23 cellular contexts compared by ENCODE assay signal in the genomic region with DNA sequence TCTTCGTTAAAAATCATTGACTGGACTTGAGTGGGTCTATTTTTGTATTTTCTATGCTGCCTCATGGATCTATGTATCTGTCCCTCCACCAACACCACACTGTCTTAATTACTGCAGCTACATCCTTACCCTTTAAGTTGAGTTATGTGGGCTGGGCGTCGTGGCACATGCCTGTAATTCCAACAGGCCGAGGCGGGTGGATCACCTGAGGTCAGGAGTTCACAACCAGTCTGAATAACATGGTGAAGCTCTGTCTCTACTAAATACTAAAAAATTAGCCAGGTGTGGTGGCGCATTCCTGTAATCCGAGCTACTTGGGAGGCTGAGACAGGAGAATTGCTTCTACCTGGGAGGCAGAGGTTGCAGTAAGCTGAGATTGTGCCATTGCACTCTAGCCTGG.
"Had no signal": no experiment of that assay in that cellular context is flagged by ENCODE, and none has a peak within 500 bp of the region (broad histone marks: within the 10 kb centered on the region; RNA-seq: fewer than 3 reads in every experiment).

No MANE protein-coding gene starts in this region.

- H3K4me3 ChIP-seq: heart right ventricle, hepatocyte, left ventricle myocardium inferior, lung, mucosa of descending colon, ovary, prostate gland, smooth muscle cell, stomach, testis, thyroid gland, transverse colon, upper lobe of right lung had no signal

- H3K27me3 Mint-ChIP-seq: naive thymus-derived CD4-positive, alpha-beta T cell; natural killer cell treated with Interleukin-12 subunit alpha and Interleukin-12 subunit beta and Interleukin-15 and Interleukin-18, amount 100 ng/mL, for 72 hours; stimulated activated naive B cell treated with anti-CD40 and anti-IgM and Interleukin-4, amounts not matched to agents 10 μg/mL and 1 μg/mL and 100 μg/mL, for 72 hours had no signal

- DNase-seq: heart right ventricle; kidney; left ventricle myocardium inferior; midbrain; mucosa of descending colon; naive thymus-derived CD4-positive, alpha-beta T cell; ovary; retina; right cardiac atrium; stimulated activated CD4-positive, alpha-beta T cell treated with anti-CD3 and anti-CD28 coated beads, Interleukin-1b, Interleukin-23, amount 100 ng/mL, for 48 hours; stimulated activated CD4-positive, alpha-beta T cell treated with anti-CD3 and anti-CD28 coated beads, Interleukin-4, amount 100 ng/mL, for 1 hour; stimulated activated naive B cell treated with anti-CD40 and anti-IgM and Interleukin-4, amounts not matched to agents 10 μg/mL and 1 μg/mL and 100 μg/mL, for 72 hours; stimulated activated naive CD8-positive, alpha-beta T cell treated with anti-CD3 and anti-CD28 coated beads, Interleukin-15, Interleukin-2, amounts not matched to agents 100 U/mL and 50 U/mL, for 24 hours; stomach; testis; thyroid gland; transverse colon; upper lobe of right lung had no signal

- H3K9me3 ChIP-seq: ovary, prostate gland, testis, thyroid gland, upper lobe of right lung had no signal

- H3K27me3 ChIP-seq: heart right ventricle, hepatocyte, ovary, stomach, testis, thyroid gland, transverse colon, upper lobe of right lung had no signal

- H3K9me3 Mint-ChIP-seq: natural killer cell treated with Interleukin-12 subunit alpha and Interleukin-12 subunit beta and Interleukin-15 and Interleukin-18, amount 100 ng/mL, for 72 hours had no signal

- H3K4me3 Mint-ChIP-seq: naive thymus-derived CD4-positive, alpha-beta T cell; natural killer cell treated with Interleukin-12 subunit alpha and Interleukin-12 subunit beta and Interleukin-15 and Interleukin-18, amount 100 ng/mL, for 72 hours; stimulated activated naive B cell treated with anti-CD40 and anti-IgM and Interleukin-4, amounts not matched to agents 10 μg/mL and 1 μg/mL and 100 μg/mL, for 72 hours had no signal

- H3K4me2 ChIP-seq: hepatocyte, smooth muscle cell had no signal

- H2AFZ ChIP-seq: hepatocyte had no signal

- H3K27ac Mint-ChIP-seq: naive thymus-derived CD4-positive, alpha-beta T cell; natural killer cell treated with Interleukin-12 subunit alpha and Interleukin-12 subunit beta and Interleukin-15 and Interleukin-18, amount 100 ng/mL, for 72 hours; stimulated activated naive B cell treated with anti-CD40 and anti-IgM and Interleukin-4, amounts not matched to agents 10 μg/mL and 1 μg/mL and 100 μg/mL, for 72 hours had no signal

- H3K4me1 Mint-ChIP-seq: naive thymus-derived CD4-positive, alpha-beta T cell; stimulated activated naive B cell treated with anti-CD40 and anti-IgM and Interleukin-4, amounts not matched to agents 10 μg/mL and 1 μg/mL and 100 μg/mL, for 72 hours had no signal

- H3K36me3 ChIP-seq: heart right ventricle, left ventricle myocardium inferior, ovary, prostate gland, stomach, thyroid gland, transverse colon, upper lobe of right lung had no signal

- H3K4me1 ChIP-seq: prostate gland, stomach, testis, thyroid gland, transverse colon, upper lobe of right lung had no signal

- H3K79me2 ChIP-seq: hepatocyte had no signal

- H3K27ac ChIP-seq: heart right ventricle, hepatocyte, left ventricle myocardium inferior, ovary, prostate gland, stomach, testis, thyroid gland, transverse colon, upper lobe of right lung had no signal
